In genomic region chr11:76119779-76120178, GRCh38 we compare ENCODE assay signal across 17 cellular contexts.
A peak's percentile ranks its signal among the peaks of the same experiment; 100 is the strongest.
DNase-seq lines count a peak whose midpoint lies in the region; ATAC-seq and TF ChIP-seq lines count a peak whose summit lies in the region.
"Had no signal": no experiment of that assay in that cellular context is flagged by ENCODE, and none has a peak within 500 bp of the region (broad histone marks: within the 10 kb centered on the region; RNA-seq: fewer than 3 reads in every experiment).

No MANE protein-coding gene starts in this region.

- no peak overlapping the region for H3K14ac ChIP-seq in neuronal stem cell (ENCODE audit: low read length)

- 76 to 81% methylated on average over 4 of the region's 4 CpGs for WGBS in body of pancreas, 2 donors
- WGBS in hepatocyte (ENCODE audit: low lambda C conversion rate, missing lambda C conversion rate), result 80% methylated on average over 4 of the region's 4 CpGs
- WGBS in neuronal stem cell (ENCODE audit: extremely low coverage in 2 of 2, insufficient read length in 2 of 2, insufficient replicate concordance in 1 of 2), 2 donors, result no CpG with 5 or more reads among the region's 4 CpGs
- 34 to 57% methylated on average over 4 of the region's 4 CpGs for WGBS in sigmoid colon, 2 donors
- WGBS in mesendoderm (ENCODE audit: extremely low coverage, insufficient coverage, low lambda C conversion rate), result no CpG with 5 or more reads among the region's 4 CpGs

- TF ChIP-seq POLR2A in body of pancreas (IDR thresholded peaks at IDR 0.05), result no peak
- TF ChIP-seq POLR2A in sigmoid colon (IDR thresholded peaks at IDR 0.05), result no peak

- no peaks in the 10 kb centered on the region for H3K9me2 ChIP-seq in hepatocyte (replicated peaks; ENCODE audit: insufficient read depth)

- no peak overlapping the region for H3K27ac ChIP-seq in body of pancreas
- no peak overlapping the region for H3K27ac ChIP-seq in hepatocyte
- peak overlapping the region; percentile 6 for H3K27ac ChIP-seq in neuronal stem cell (replicated peaks; ENCODE audit: low read length)
- H3K27ac ChIP-seq in sigmoid colon, result peak overlapping the region in 2 of 4 donors; percentile 6 to 68
- H3K27ac ChIP-seq in mesendoderm (ENCODE audit: low read depth, low read length), result no peak overlapping the region

- no peak overlapping the region for H2BK12ac ChIP-seq in neuronal stem cell (ENCODE audit: low read length)

- H3K56ac ChIP-seq in mesendoderm (ENCODE audit: low read length), result no peak overlapping the region

- H3K9ac ChIP-seq in neuronal stem cell (ENCODE audit: low read depth, low read length, poor library complexity), result no peak overlapping the region
- H3K9ac ChIP-seq in mesendoderm (ENCODE audit: low read length), result no peak overlapping the region

- no peak overlapping the region for H3K23ac ChIP-seq in neuronal stem cell (ENCODE audit: low read depth, low read length, poor library complexity)
- no peak overlapping the region for H3K23ac ChIP-seq in mesendoderm (ENCODE audit: low read length)

- H3K27me3 ChIP-seq in body of pancreas (no peaks in the 10 kb centered on the region), hepatocyte (no peaks in the 10 kb centered on the region), neuronal stem cell (ENCODE audit: control insufficient read depth in 3 of 3, insufficient read depth in 3 of 3, low read depth in 1 of 3, low read length in 3 of 3) (no peaks in the 10 kb centered on the region), sigmoid colon (no peaks in the 10 kb centered on the region), mesendoderm (ENCODE audit: insufficient read depth, low read length, poor library complexity) (no peaks in the 10 kb centered on the region)

- H3K79me1 ChIP-seq in neuronal stem cell (ENCODE audit: low read depth, low read length), result no peaks in the 10 kb centered on the region
- H3K79me1 ChIP-seq in mesendoderm (ENCODE audit: low read length), result no peaks in the 10 kb centered on the region

- H2AFZ ChIP-seq in hepatocyte, result no peak overlapping the region
- H2AFZ ChIP-seq in neuronal stem cell (ENCODE audit: low read length), result no peak overlapping the region

- H3K4ac ChIP-seq in neuronal stem cell (ENCODE audit: low read length), result no peak overlapping the region
- no peak overlapping the region for H3K4ac ChIP-seq in mesendoderm (ENCODE audit: low read depth, low read length)

- H3K36me3 ChIP-seq in body of pancreas (replicated peaks in 1 of 2; ENCODE audit: insufficient read depth in 1 of 2, low read depth in 2 of 2) (no peaks in the 10 kb centered on the region), hepatocyte (replicated peaks; ENCODE audit: insufficient read depth, low read depth) (no peaks in the 10 kb centered on the region), neuronal stem cell (replicated peaks in 1 of 2; ENCODE audit: control insufficient read depth in 2 of 2, insufficient read depth in 2 of 2, low read length in 2 of 2) (peaks cover 0 to 12% of the 10 kb centered on the region in 2 donors), sigmoid colon (peaks cover 0 to 8% (median 2%) of the 10 kb centered on the region in 4 donors), mesendoderm (ENCODE audit: control insufficient read depth, insufficient read depth, low read length) (no peaks in the 10 kb centered on the region)

- H3K4me2 ChIP-seq in hepatocyte (peak overlapping the region; percentile 52), neuronal stem cell (ENCODE audit: insufficient read depth, low read length, poor library complexity, severe bottlenecking) (no peak overlapping the region), mesendoderm (ENCODE audit: low read length) (no peak overlapping the region)

- H3K4me3 ChIP-seq in body of pancreas (no peak overlapping the region), hepatocyte (no peak overlapping the region), neuronal stem cell (ENCODE audit: low read length in 2 of 2) (no peak overlapping the region), sigmoid colon (no peak overlapping the region), mesendoderm (ENCODE audit: low read length) (no peak overlapping the region)

- no peak overlapping the region for H3K18ac ChIP-seq in neuronal stem cell (ENCODE audit: low read length)
- no peak overlapping the region for H3K18ac ChIP-seq in mesendoderm (ENCODE audit: low read length)

- H3K79me2 ChIP-seq in hepatocyte (no peaks in the 10 kb centered on the region), mesendoderm (ENCODE audit: control insufficient read depth, insufficient read depth, low read length) (no peaks in the 10 kb centered on the region)

- DNase-seq in body of pancreas (no peak), hepatocyte (ENCODE audit: low spot score) (no peak), neuronal stem cell (ENCODE audit: low spot score) (no peak), sigmoid colon (no peak), mesendoderm (no peak)
- no peak for DNase-seq in stimulated activated naive CD4-positive, alpha-beta T cell (lab: John Stamatoyannopoulos, UW)
- DNase-seq: activated gamma-delta T cell treated with Interleukin-2 at 50 U/mL for 16 hours; aorta; kidney glomerular epithelial cell; NCI-H1694; SIG-M5; stimulated activated CD4-positive, alpha-beta T cell treated with anti-CD3 and anti-CD28 coated beads, Interleukin-1b, Interleukin-23, amount 100 ng/mL, for 48 hours; substantia nigra; T-helper 17 cell had no signal

- no peak overlapping the region for H4K91ac ChIP-seq in neuronal stem cell (ENCODE audit: low read depth, low read length, poor library complexity)

- intact Hi-C loops in body of pancreas (cut with DNase I), result no loop called here
- intact Hi-C loops in sigmoid colon (cut with DNase I), result no loop called here

- H4K8ac ChIP-seq in neuronal stem cell (ENCODE audit: low read depth, low read length) (no peak overlapping the region), mesendoderm (ENCODE audit: low read depth, low read length) (no peak overlapping the region)

- TF ChIP-seq CTCF in body of pancreas (IDR thresholded peaks at IDR 0.05) (no peak), hepatocyte (IDR thresholded peaks at IDR 0.05; ENCODE audit: poor library complexity) (no peak), sigmoid colon (IDR thresholded peaks at IDR 0.05) (no peak)

- H3K4me1 ChIP-seq in body of pancreas, result peaks cover 16% of the 10 kb centered on the region
- H3K4me1 ChIP-seq in hepatocyte (ENCODE audit: insufficient read depth), result peaks cover 13% of the 10 kb centered on the region
- H3K4me1 ChIP-seq in neuronal stem cell (ENCODE audit: control insufficient read depth in 2 of 2, insufficient read depth in 1 of 2, low read depth in 1 of 2, low read length in 2 of 2), result peaks cover 13 to 22% of the 10 kb centered on the region in 2 donors
- peaks cover 0 to 33% (median 29%) of the 10 kb centered on the region in 4 donors for H3K4me1 ChIP-seq in sigmoid colon
- H3K4me1 ChIP-seq in mesendoderm (ENCODE audit: control insufficient read depth, low read depth, low read length), result no peaks in the 10 kb centered on the region

- H4K20me1 ChIP-seq in hepatocyte (ENCODE audit: insufficient read depth, poor library complexity, severe bottlenecking), result no peaks in the 10 kb centered on the region

- H4K5ac ChIP-seq in mesendoderm (ENCODE audit: low read length), result no peak overlapping the region

- no peak overlapping the region for H2BK120ac ChIP-seq in neuronal stem cell (ENCODE audit: low read depth, low read length)
- H2BK120ac ChIP-seq in mesendoderm (ENCODE audit: low read depth, low read length), result no peak overlapping the region

- TF ChIP-seq EP300 in sigmoid colon (IDR thresholded peaks at IDR 0.05), result no peak

- peak; percentile 32 for ATAC-seq in GM19468 (IDR thresholded peaks at IDR 0.05; ENCODE audit: extremely low read depth, unreplicated experiment)
- ATAC-seq in body of pancreas, result peak; percentile 24
- no peak for ATAC-seq in GM21381 (IDR thresholded peaks at IDR 0.05; ENCODE audit: unreplicated experiment)
- ATAC-seq: activated CD4-positive, CD25-positive, alpha-beta regulatory T cell treated with anti-CD3 and anti-CD28 coated beads, Interleukin-2, amount 50 U/mL, for 24 hours; T-helper 17 cell had no signal

- H2AK5ac ChIP-seq in neuronal stem cell (ENCODE audit: low read depth, low read length) (no peak overlapping the region), mesendoderm (ENCODE audit: low read length) (no peak overlapping the region)

- H2BK15ac ChIP-seq in neuronal stem cell (ENCODE audit: low read length) (no peak overlapping the region), mesendoderm (replicated peaks; ENCODE audit: low read depth) (no peak overlapping the region)

- H3K9me3 ChIP-seq in body of pancreas (no peaks in the 10 kb centered on the region), hepatocyte (ENCODE audit: low read depth) (no peaks in the 10 kb centered on the region), neuronal stem cell (replicated peaks in 1 of 2; ENCODE audit: control insufficient read depth in 2 of 2, insufficient read depth in 1 of 2, low read depth in 1 of 2, low read length in 2 of 2) (no peaks in the 10 kb centered on the region), sigmoid colon (no peaks in the 10 kb centered on the region)

- H2BK5ac ChIP-seq in neuronal stem cell (ENCODE audit: low read length), result no peak overlapping the region
- H2BK5ac ChIP-seq in mesendoderm (ENCODE audit: low read length), result no peak overlapping the region
